Comparison of ENCODE assay signal across 8 cellular contexts in genomic region chr18:59927246-59927825, GRCh38. TPM values are rescaled to one million over a fixed set of nuclear protein-coding genes. Genes with fewer than 3 reads are reported as not detected.
DNase-seq lines count a peak whose midpoint lies in the region; ATAC-seq and TF ChIP-seq lines count a peak whose summit lies in the region.

No MANE protein-coding gene starts in this region.

- CTCF ChIA-PET in HEK293T (lab: Yijun Ruan, JAX): no interaction called here

- no peak for TF ChIP-seq POLR2A in lower leg skin (IDR thresholded peaks at IDR 0.05)

- H3K36me3 Mint-ChIP-seq in endodermal cell (ENCODE audit: low read depth): no peaks in the 10 kb centered on the region

- TF ChIP-seq CTCF in foreskin keratinocyte (conservative IDR thresholded peaks at IDR 0.05) (no peak), endodermal cell (conservative IDR thresholded peaks at IDR 0.05) (no peak), lower leg skin (IDR thresholded peaks at IDR 0.05) (no peak)

- intact Hi-C loops in lower leg skin (cut with DNase I; ENCODE audit: low total_unique reads): no loop called here

- H3K9me3 Mint-ChIP-seq in endodermal cell: no peaks in the 10 kb centered on the region

- H3K4me1 ChIP-seq in foreskin keratinocyte (peaks cover 27% of the 10 kb centered on the region), endodermal cell (ENCODE audit: control insufficient read depth, insufficient read depth, low read length) (no peaks in the 10 kb centered on the region)

- no peak overlapping the region for H3K9ac ChIP-seq in endodermal cell (ENCODE audit: extremely low read depth, low read length, poor library complexity, severe bottlenecking)

- no peaks in the 10 kb centered on the region for H3K36me3 ChIP-seq in endodermal cell (ENCODE audit: control insufficient read depth, insufficient read depth, low read length)

- no peaks in the 10 kb centered on the region for H3K9me3 ChIP-seq in endodermal cell (ENCODE audit: control insufficient read depth, low read length)

- peaks cover 3% of the 10 kb centered on the region for H3K4me1 Mint-ChIP-seq in endodermal cell

- DNase-seq in foreskin keratinocyte (peak; percentile 98 to 99), HEK293T (ENCODE audit: extremely low spot score) (no peak), A172 (ENCODE audit: low spot score) (no peak), endodermal cell (no peak), lower leg skin (ENCODE audit: low spot score in 2 of 2) (no peak)

- H3K27me3 ChIP-seq in foreskin keratinocyte: no peaks in the 10 kb centered on the region
- peaks cover 6% of the 10 kb centered on the region for H3K27me3 ChIP-seq in endodermal cell (ENCODE audit: control insufficient read depth, insufficient read depth, low read length, poor library complexity, severe bottlenecking)

- peak; percentile 83 for ATAC-seq in GM18508 (IDR thresholded peaks at IDR 0.05; ENCODE audit: insufficient read depth, unreplicated experiment)
- peak; percentile 71 for ATAC-seq in GM21390 (IDR thresholded peaks at IDR 0.05; ENCODE audit: unreplicated experiment)
- ATAC-seq in HG03469 (IDR thresholded peaks at IDR 0.05; ENCODE audit: unreplicated experiment): peak; percentile 76
- ATAC-seq in foreskin keratinocyte: peak; percentile 86

- H3K27ac ChIP-seq in foreskin keratinocyte: peak overlapping the region; percentile 51
- no peak overlapping the region for H3K27ac ChIP-seq in endodermal cell (ENCODE audit: low read depth, low read length)

- H3K27me3 Mint-ChIP-seq in endodermal cell (ENCODE audit: insufficient read depth): peaks cover 2% of the 10 kb centered on the region

- H3K4me3 Mint-ChIP-seq in endodermal cell: no peak overlapping the region

- no peak overlapping the region for H3K4me3 ChIP-seq in endodermal cell (ENCODE audit: low read length)
- no peak overlapping the region for H3K4me3 ChIP-seq in lower leg skin (ENCODE audit: low read depth, poor library complexity, severe bottlenecking)

- 89 to 90% methylated on average over 3 to 5 of the region's 5 CpGs for WGBS in endodermal cell (ENCODE audit: insufficient coverage in 1 of 2, insufficient read length in 1 of 2), 2 experiments
- 24 to 33% methylated on average over 5 of the region's 5 CpGs for WGBS in lower leg skin, 2 donors

- POLR2A ChIA-PET in HEK293T (lab: Yijun Ruan, JAX): interaction anchor here (1.9 kb wide), 1 partner anchor 27 kb away, joined by 6 read pairs; the partner anchor contains the start of gene PMAIP1

- H3K27ac Mint-ChIP-seq in endodermal cell: no peak overlapping the region

TF ChIP-seq in HEK293T, 16 proteins besides CTCF, POLR2A, EP300 and RAD21:
- TF ChIP-seq NFRKB (IDR thresholded peaks at IDR 0.05) (no peak), FOXK2 (IDR thresholded peaks at IDR 0.05) (no peak), HDGF (IDR thresholded peaks at IDR 0.05; ENCODE audit: borderline replicate concordance) (no peak), ELF4 (IDR thresholded peaks at IDR 0.05) (no peak), L3MBTL2 (conservative IDR thresholded peaks at IDR 0.05) (no peak), PKNOX1 (IDR thresholded peaks at IDR 0.05) (no peak), ZNF384 (IDR thresholded peaks at IDR 0.05) (no peak), ARNT (IDR thresholded peaks at IDR 0.05) (no peak), BHLHE40 (IDR thresholded peaks at IDR 0.05; ENCODE audit: borderline replicate concordance) (no peak), SUZ12 (IDR thresholded peaks at IDR 0.05) (no peak), SP1 (IDR thresholded peaks at IDR 0.05) (no peak), FOXM1 (IDR thresholded peaks at IDR 0.05; ENCODE audit: borderline replicate concordance) (no peak), TARDBP (IDR thresholded peaks at IDR 0.05) (no peak), CTBP1 (IDR thresholded peaks at IDR 0.05; ENCODE audit: borderline replicate concordance) (no peak)

RNA-seq across cellular contexts. Expression of gene PMAIP1, which starts 27.5 kb away (rescaled TPM):
- total RNA-seq in foreskin keratinocyte (31.5 and 43.9 TPM in 2 replicates), endodermal cell (100 to 1,000 TPM in 1 of 2 donors, 10 to 100 TPM in 1; 56.6 to 106 TPM), lower leg skin (10 to 100 TPM; 11.8 to 34.3 (median 20.8) TPM)
- 19.6 and 30.1 TPM in 2 replicates for polyA plus RNA-seq in foreskin keratinocyte
- total RNA-seq in A172 (2014; rRNA removed; shearing (Covaris generic)): 14.7 and 23.2 TPM in 2 replicates
- 17.2 TPM for polyA plus RNA-seq in endodermal cell (2013, experiment 1 of 2)
- polyA plus RNA-seq in endodermal cell (2013, experiment 2 of 2): 10.3 TPM

Comparison
In these comparisons a context has a peak if more than half of its experiments do, and no peak if none do; other contexts are left out.
1. DNase-seq: peak in foreskin keratinocyte (2 of 2); none in HEK293T (single experiment), A172 (single experiment), endodermal cell (single experiment) and lower leg skin (0 of 2).
2. Peak in every context shown above with its lines, with median percentiles within 50 percentile points of each other: ATAC-seq.